1 cellular context compared by ENCODE assay signal in the genomic region with DNA sequence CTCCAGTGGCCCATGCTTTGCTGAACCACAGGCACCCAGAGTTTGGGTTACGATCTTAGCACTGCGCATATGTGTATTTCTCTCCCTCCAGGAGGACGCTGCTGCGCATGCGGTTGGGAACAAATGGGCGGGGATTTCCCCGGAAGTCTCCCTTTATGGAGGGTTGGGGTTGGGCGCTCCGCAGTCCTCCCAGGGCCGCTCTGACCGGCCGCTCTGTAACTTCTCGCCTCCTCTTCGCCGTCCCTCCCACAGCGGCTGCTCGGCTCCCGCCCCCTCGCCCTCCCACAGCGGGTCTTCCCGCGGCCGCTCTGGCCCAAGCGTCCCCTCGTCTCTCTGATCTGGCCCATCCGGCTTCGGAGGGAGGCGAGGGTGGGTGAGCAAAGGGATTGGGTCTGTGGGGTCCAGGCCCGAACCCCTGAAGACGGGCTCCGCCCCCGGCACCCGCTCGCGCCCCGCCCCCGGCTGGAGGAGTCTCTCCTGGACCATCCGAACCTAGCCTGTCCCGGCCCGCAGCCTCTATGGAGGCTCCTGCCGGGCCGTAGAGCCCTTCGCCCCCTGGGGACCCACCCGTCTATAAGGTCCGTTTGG.
TF ChIP-seq lines count a peak whose summit lies in the region.

A gene with protein sequence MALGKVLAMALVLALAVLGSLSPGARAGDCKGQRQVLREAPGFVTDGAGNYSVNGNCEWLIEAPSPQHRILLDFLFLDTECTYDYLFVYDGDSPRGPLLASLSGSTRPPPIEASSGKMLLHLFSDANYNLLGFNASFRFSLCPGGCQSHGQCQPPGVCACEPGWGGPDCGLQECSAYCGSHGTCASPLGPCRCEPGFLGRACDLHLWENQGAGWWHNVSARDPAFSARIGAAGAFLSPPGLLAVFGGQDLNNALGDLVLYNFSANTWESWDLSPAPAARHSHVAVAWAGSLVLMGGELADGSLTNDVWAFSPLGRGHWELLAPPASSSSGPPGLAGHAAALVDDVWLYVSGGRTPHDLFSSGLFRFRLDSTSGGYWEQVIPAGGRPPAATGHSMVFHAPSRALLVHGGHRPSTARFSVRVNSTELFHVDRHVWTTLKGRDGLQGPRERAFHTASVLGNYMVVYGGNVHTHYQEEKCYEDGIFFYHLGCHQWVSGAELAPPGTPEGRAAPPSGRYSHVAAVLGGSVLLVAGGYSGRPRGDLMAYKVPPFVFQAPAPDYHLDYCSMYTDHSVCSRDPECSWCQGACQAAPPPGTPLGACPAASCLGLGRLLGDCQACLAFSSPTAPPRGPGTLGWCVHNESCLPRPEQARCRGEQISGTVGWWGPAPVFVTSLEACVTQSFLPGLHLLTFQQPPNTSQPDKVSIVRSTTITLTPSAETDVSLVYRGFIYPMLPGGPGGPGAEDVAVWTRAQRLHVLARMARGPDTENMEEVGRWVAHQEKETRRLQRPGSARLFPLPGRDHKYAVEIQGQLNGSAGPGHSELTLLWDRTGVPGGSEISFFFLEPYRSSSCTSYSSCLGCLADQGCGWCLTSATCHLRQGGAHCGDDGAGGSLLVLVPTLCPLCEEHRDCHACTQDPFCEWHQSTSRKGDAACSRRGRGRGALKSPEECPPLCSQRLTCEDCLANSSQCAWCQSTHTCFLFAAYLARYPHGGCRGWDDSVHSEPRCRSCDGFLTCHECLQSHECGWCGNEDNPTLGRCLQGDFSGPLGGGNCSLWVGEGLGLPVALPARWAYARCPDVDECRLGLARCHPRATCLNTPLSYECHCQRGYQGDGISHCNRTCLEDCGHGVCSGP (N-terminal part only) (plus strand): TSS at position 328 of the 588 bp plus-strand sequence. CDS start 609 bp downstream, outside the sequence.

TF ChIP-seq in K562, 482 proteins besides CTCF, POLR2A, EP300 and RAD21 (continued from another document and continues in another):
- TF ChIP-seq MYC (IDR thresholded peaks at IDR 0.05; ENCODE audit: low read depth, low read length) (peak; percentile 61; the same call in 1 of the 2 replicates), MYC (CRISPR knock-in tag; IDR thresholded peaks at IDR 0.05; ENCODE audit: borderline replicate concordance, low read depth) (no peak), MXI1 (IDR thresholded peaks at IDR 0.05; ENCODE audit: low read depth, low read length) (no peak), HNRNPLL (IDR thresholded peaks at IDR 0.05; ENCODE audit: low read depth, low read length, poor library complexity, severe bottlenecking) (peak; percentile 81), LEF1 (IDR thresholded peaks at IDR 0.05) (no peak), IRF2 (CRISPR knock-in tag; IDR thresholded peaks at IDR 0.05) (no peak), ZNF445 (CRISPR knock-in tag; IDR thresholded peaks at IDR 0.05; ENCODE audit: low read depth) (no peak), IFI16 (CRISPR knock-in tag; IDR thresholded peaks at IDR 0.05) (no peak), POLR2H (tag; IDR thresholded peaks at IDR 0.05; ENCODE audit: low read depth) (no peak), NCOA4 (IDR thresholded peaks at IDR 0.05; ENCODE audit: partially characterized antibody) (no peak), SMARCB1 (IDR thresholded peaks at IDR 0.05; ENCODE audit: insufficient read length, low read depth) (no peak), MTA2 (IDR thresholded peaks at IDR 0.05; ENCODE audit: low read depth) (no peak), SMAD4 (CRISPR knock-in tag; conservative IDR thresholded peaks at IDR 0.05) (no peak), KDM1A (IDR thresholded peaks at IDR 0.05) (no peak), SNIP1 (IDR thresholded peaks at IDR 0.05; ENCODE audit: low read depth) (peak; percentile 92)
- TF ChIP-seq, protein P1, sequence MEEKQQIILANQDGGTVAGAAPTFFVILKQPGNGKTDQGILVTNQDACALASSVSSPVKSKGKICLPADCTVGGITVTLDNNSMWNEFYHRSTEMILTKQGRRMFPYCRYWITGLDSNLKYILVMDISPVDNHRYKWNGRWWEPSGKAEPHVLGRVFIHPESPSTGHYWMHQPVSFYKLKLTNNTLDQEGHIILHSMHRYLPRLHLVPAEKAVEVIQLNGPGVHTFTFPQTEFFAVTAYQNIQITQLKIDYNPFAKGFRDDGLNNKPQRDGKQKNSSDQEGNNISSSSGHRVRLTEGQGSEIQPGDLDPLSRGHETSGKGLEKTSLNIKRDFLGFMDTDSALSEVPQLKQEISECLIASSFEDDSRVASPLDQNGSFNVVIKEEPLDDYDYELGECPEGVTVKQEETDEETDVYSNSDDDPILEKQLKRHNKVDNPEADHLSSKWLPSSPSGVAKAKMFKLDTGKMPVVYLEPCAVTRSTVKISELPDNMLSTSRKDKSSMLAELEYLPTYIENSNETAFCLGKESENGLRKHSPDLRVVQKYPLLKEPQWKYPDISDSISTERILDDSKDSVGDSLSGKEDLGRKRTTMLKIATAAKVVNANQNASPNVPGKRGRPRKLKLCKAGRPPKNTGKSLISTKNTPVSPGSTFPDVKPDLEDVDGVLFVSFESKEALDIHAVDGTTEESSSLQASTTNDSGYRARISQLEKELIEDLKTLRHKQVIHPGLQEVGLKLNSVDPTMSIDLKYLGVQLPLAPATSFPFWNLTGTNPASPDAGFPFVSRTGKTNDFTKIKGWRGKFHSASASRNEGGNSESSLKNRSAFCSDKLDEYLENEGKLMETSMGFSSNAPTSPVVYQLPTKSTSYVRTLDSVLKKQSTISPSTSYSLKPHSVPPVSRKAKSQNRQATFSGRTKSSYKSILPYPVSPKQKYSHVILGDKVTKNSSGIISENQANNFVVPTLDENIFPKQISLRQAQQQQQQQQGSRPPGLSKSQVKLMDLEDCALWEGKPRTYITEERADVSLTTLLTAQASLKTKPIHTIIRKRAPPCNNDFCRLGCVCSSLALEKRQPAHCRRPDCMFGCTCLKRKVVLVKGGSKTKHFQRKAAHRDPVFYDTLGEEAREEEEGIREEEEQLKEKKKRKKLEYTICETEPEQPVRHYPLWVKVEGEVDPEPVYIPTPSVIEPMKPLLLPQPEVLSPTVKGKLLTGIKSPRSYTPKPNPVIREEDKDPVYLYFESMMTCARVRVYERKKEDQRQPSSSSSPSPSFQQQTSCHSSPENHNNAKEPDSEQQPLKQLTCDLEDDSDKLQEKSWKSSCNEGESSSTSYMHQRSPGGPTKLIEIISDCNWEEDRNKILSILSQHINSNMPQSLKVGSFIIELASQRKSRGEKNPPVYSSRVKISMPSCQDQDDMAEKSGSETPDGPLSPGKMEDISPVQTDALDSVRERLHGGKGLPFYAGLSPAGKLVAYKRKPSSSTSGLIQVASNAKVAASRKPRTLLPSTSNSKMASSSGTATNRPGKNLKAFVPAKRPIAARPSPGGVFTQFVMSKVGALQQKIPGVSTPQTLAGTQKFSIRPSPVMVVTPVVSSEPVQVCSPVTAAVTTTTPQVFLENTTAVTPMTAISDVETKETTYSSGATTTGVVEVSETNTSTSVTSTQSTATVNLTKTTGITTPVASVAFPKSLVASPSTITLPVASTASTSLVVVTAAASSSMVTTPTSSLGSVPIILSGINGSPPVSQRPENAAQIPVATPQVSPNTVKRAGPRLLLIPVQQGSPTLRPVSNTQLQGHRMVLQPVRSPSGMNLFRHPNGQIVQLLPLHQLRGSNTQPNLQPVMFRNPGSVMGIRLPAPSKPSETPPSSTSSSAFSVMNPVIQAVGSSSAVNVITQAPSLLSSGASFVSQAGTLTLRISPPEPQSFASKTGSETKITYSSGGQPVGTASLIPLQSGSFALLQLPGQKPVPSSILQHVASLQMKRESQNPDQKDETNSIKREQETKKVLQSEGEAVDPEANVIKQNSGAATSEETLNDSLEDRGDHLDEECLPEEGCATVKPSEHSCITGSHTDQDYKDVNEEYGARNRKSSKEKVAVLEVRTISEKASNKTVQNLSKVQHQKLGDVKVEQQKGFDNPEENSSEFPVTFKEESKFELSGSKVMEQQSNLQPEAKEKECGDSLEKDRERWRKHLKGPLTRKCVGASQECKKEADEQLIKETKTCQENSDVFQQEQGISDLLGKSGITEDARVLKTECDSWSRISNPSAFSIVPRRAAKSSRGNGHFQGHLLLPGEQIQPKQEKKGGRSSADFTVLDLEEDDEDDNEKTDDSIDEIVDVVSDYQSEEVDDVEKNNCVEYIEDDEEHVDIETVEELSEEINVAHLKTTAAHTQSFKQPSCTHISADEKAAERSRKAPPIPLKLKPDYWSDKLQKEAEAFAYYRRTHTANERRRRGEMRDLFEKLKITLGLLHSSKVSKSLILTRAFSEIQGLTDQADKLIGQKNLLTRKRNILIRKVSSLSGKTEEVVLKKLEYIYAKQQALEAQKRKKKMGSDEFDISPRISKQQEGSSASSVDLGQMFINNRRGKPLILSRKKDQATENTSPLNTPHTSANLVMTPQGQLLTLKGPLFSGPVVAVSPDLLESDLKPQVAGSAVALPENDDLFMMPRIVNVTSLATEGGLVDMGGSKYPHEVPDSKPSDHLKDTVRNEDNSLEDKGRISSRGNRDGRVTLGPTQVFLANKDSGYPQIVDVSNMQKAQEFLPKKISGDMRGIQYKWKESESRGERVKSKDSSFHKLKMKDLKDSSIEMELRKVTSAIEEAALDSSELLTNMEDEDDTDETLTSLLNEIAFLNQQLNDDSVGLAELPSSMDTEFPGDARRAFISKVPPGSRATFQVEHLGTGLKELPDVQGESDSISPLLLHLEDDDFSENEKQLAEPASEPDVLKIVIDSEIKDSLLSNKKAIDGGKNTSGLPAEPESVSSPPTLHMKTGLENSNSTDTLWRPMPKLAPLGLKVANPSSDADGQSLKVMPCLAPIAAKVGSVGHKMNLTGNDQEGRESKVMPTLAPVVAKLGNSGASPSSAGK (IDR thresholded peaks at IDR 0.05): no peak
- TF ChIP-seq, protein P2, sequence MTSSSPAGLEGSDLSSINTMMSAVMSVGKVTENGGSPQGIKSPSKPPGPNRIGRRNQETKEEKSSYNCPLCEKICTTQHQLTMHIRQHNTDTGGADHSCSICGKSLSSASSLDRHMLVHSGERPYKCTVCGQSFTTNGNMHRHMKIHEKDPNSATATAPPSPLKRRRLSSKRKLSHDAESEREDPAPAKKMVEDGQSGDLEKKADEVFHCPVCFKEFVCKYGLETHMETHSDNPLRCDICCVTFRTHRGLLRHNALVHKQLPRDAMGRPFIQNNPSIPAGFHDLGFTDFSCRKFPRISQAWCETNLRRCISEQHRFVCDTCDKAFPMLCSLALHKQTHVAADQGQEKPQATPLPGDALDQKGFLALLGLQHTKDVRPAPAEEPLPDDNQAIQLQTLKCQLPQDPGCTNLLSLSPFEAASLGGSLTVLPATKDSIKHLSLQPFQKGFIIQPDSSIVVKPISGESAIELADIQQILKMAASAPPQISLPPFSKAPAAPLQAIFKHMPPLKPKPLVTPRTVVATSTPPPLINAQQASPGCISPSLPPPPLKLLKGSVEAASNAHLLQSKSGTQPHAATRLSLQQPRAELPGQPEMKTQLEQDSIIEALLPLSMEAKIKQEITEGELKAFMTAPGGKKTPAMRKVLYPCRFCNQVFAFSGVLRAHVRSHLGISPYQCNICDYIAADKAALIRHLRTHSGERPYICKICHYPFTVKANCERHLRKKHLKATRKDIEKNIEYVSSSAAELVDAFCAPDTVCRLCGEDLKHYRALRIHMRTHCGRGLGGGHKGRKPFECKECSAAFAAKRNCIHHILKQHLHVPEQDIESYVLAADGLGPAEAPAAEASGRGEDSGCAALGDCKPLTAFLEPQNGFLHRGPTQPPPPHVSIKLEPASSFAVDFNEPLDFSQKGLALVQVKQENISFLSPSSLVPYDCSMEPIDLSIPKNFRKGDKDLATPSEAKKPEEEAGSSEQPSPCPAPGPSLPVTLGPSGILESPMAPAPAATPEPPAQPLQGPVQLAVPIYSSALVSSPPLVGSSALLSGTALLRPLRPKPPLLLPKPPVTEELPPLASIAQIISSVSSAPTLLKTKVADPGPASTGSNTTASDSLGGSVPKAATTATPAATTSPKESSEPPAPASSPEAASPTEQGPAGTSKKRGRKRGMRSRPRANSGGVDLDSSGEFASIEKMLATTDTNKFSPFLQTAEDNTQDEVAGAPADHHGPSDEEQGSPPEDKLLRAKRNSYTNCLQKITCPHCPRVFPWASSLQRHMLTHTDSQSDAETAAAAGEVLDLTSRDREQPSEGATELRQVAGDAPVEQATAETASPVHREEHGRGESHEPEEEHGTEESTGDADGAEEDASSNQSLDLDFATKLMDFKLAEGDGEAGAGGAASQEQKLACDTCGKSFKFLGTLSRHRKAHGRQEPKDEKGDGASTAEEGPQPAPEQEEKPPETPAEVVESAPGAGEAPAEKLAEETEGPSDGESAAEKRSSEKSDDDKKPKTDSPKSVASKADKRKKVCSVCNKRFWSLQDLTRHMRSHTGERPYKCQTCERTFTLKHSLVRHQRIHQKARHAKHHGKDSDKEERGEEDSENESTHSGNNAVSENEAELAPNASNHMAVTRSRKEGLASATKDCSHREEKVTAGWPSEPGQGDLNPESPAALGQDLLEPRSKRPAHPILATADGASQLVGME (CRISPR knock-in tag; IDR thresholded peaks at IDR 0.05): no peak
- TF ChIP-seq, protein P3, sequence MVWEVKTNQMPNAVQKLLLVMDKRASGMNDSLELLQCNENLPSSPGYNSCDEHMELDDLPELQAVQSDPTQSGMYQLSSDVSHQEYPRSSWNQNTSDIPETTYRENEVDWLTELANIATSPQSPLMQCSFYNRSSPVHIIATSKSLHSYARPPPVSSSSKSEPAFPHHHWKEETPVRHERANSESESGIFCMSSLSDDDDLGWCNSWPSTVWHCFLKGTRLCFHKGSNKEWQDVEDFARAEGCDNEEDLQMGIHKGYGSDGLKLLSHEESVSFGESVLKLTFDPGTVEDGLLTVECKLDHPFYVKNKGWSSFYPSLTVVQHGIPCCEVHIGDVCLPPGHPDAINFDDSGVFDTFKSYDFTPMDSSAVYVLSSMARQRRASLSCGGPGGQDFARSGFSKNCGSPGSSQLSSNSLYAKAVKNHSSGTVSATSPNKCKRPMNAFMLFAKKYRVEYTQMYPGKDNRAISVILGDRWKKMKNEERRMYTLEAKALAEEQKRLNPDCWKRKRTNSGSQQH (CRISPR knock-in tag; IDR thresholded peaks at IDR 0.05): no peak
- TF ChIP-seq, protein P4, sequence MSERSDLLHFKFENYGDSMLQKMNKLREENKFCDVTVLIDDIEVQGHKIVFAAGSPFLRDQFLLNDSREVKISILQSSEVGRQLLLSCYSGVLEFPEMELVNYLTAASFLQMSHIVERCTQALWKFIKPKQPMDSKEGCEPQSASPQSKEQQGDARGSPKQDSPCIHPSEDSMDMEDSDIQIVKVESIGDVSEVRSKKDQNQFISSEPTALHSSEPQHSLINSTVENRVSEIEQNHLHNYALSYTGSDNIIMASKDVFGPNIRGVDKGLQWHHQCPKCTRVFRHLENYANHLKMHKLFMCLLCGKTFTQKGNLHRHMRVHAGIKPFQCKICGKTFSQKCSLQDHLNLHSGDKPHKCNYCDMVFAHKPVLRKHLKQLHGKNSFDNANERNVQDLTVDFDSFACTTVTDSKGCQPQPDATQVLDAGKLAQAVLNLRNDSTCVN (CRISPR knock-in tag; IDR thresholded peaks at IDR 0.05): no peak
- TF ChIP-seq, protein P5, sequence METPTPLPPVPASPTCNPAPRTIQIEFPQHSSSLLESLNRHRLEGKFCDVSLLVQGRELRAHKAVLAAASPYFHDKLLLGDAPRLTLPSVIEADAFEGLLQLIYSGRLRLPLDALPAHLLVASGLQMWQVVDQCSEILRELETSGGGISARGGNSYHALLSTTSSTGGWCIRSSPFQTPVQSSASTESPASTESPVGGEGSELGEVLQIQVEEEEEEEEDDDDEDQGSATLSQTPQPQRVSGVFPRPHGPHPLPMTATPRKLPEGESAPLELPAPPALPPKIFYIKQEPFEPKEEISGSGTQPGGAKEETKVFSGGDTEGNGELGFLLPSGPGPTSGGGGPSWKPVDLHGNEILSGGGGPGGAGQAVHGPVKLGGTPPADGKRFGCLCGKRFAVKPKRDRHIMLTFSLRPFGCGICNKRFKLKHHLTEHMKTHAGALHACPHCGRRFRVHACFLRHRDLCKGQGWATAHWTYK (CRISPR knock-in tag; IDR thresholded peaks at IDR 0.05): no peak
